Comparison of ENCODE assay signal across 1 cellular context in the genomic region with DNA sequence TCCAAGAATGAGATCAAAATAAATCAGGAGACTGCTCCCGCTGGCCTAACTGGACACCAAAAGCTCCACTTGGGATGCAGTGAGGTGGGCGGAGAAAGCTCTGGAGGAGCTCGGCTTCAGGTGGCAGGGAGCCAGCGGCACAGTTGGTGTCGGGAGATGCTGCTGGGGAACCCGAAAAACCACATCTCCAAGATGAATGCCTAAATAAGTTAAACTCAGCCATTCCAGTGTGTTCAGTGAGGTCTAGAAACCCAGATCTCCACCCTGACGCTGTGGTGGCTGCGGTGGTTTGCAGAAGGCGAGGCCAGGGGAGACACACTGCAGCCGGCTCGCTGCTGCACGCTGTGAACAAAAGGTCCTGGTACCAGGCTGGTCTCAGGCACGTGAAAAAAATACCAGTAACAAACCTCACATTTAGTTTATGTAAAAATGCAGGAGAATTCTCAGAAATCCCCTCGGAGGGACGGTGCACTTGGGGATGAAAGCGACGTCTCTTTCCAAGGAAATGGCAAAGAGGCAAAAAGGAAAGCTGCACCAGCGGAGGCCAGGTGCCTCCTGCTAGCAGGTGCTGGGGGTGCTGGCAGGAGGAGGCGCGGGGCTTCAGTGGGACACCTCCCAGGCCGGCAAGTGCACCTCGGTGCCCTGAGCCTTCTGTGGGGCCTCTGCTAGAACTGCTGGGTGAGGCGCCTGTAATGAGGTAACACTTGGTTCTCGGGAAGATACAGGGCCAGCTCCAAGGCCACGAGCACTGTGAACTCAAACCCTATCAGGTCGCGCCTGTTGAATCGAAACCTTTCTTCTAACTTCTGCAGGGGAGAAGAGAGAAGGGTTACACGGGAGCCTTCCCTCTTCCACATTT.
TF ChIP-seq lines count a peak whose summit lies in the region.

No MANE protein-coding gene starts in this region.

TF ChIP-seq in endothelial cell of umbilical vein, 7 proteins besides CTCF, POLR2A, EP300 and RAD21:
- TF ChIP-seq FOS (IDR thresholded peaks at IDR 0.05; ENCODE audit: borderline replicate concordance, insufficient read depth, low read length) (no peak), GATA2 (IDR thresholded peaks at IDR 0.05; ENCODE audit: insufficient read depth, insufficient read length, low read depth, low read length) (no peak), EZH2 (IDR thresholded peaks at IDR 0.05; ENCODE audit: borderline replicate concordance, low read depth, low read length, severe bottlenecking) (no peak), JUN (IDR thresholded peaks at IDR 0.05; ENCODE audit: borderline replicate concordance, insufficient read depth, insufficient read length, low read depth) (no peak), POLR2AphosphoS5 (IDR thresholded peaks at IDR 0.05; ENCODE audit: insufficient read depth, low read depth, low read length) (no peak), MYC (IDR thresholded peaks at IDR 0.05; ENCODE audit: low read depth, low read length) (no peak)
- TF ChIP-seq, protein P1, sequence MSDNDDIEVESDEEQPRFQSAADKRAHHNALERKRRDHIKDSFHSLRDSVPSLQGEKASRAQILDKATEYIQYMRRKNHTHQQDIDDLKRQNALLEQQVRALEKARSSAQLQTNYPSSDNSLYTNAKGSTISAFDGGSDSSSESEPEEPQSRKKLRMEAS (IDR thresholded peaks at IDR 0.05; ENCODE audit: insufficient read depth, insufficient read length): no peak
TF ChIP-seq in endothelial cell of umbilical vein: peak in this region for 0.
